ENCODE assay signal across 19 cellular contexts in genomic region chr2:158889135-158889853, GRCh38.
A peak's percentile ranks its signal among the peaks of the same experiment; 100 is the strongest.
DNase-seq lines count a peak whose midpoint lies in the region; ATAC-seq, FAIRE-seq and TF ChIP-seq lines count a peak whose summit lies in the region.
"Had no signal": no experiment of that assay in that cellular context is flagged by ENCODE, and none has a peak within 500 bp of the region (broad histone marks: within the 10 kb centered on the region; RNA-seq: fewer than 3 reads in every experiment).

No MANE protein-coding gene starts in this region.

- peaks cover 65% of the 10 kb centered on the region for H3K4me1 Mint-ChIP-seq in MCF 10A (ENCODE audit: insufficient read depth, unreplicated experiment)
- H3K4me1 Mint-ChIP-seq: CD8-positive, alpha-beta memory T cell had no signal

- TF ChIP-seq CTCF in MCF 10A (IDR thresholded peaks at IDR 0.05; ENCODE audit: unreplicated experiment): no peak
- no peak for TF ChIP-seq CTCF in breast epithelium (IDR thresholded peaks at IDR 0.05)
- TF ChIP-seq CTCF in GM12878 (IDR thresholded peaks at IDR 0.05 in 2 of 3, conservative IDR thresholded peaks at IDR 0.05 in 1 of 3; ENCODE audit: control insufficient read depth in 2 of 3, extremely low read depth in 1 of 3, insufficient read depth in 1 of 3, low read depth in 3 of 3, low read length in 3 of 3): no peak
- no peak for TF ChIP-seq CTCF in osteoblast (IDR thresholded peaks at IDR 0.05; ENCODE audit: extremely low read depth, low read depth, low read length)

- CTCF ChIA-PET in MCF 10A (lab: Yijun Ruan, JAX): no interaction called here
- CTCF ChIA-PET in GM12878 (lab: Yijun Ruan, JAX): interaction anchor here (0.7 kb wide), 1 partner anchor 245 kb away, joined by 3 read pairs; no protein-coding TSS in a partner anchor

- H3K79me2 ChIP-seq in GM12878 (ENCODE audit: control insufficient read depth, insufficient read depth, low read length): no peaks in the 10 kb centered on the region
- no peaks in the 10 kb centered on the region for H3K79me2 ChIP-seq in osteoblast (ENCODE audit: insufficient read depth, low read length)

- no peaks in the 10 kb centered on the region for H3K9me3 ChIP-seq in breast epithelium
- H3K9me3 ChIP-seq in GM12878 (replicated peaks; ENCODE audit: control insufficient read depth, insufficient read depth, low read length): no peaks in the 10 kb centered on the region
- H3K9me3 ChIP-seq in osteoblast (ENCODE audit: low read depth, low read length): no peaks in the 10 kb centered on the region
- H3K9me3 ChIP-seq: BE2C had no signal

- H3K36me3 ChIP-seq in breast epithelium: no peaks in the 10 kb centered on the region
- no peaks in the 10 kb centered on the region for H3K36me3 ChIP-seq in GM12878 (ENCODE audit: control insufficient read depth in 2 of 2, insufficient read depth in 2 of 2, low read length in 1 of 2)
- H3K36me3 ChIP-seq in osteoblast (ENCODE audit: insufficient read depth, low read length): no peaks in the 10 kb centered on the region
- H3K36me3 ChIP-seq: BE2C had no signal

- H3K27ac Mint-ChIP-seq in MCF 10A (ENCODE audit: low read depth, unreplicated experiment): peak overlapping the region; percentile 91
- H3K27ac Mint-ChIP-seq: CD8-positive, alpha-beta memory T cell had no signal

- no peak overlapping the region for H3K4me2 ChIP-seq in GM12878 (ENCODE audit: control insufficient read depth, insufficient read depth)
- H3K4me2 ChIP-seq in osteoblast (ENCODE audit: insufficient read depth, low read length): no peak overlapping the region

- no peaks in the 10 kb centered on the region for H3K36me3 Mint-ChIP-seq in MCF 10A (ENCODE audit: insufficient read depth, unreplicated experiment)
- H3K36me3 Mint-ChIP-seq: CD8-positive, alpha-beta memory T cell had no signal

- H3K9me3 Mint-ChIP-seq in MCF 10A (ENCODE audit: unreplicated experiment): no peaks in the 10 kb centered on the region
- H3K9me3 Mint-ChIP-seq: CD8-positive, alpha-beta memory T cell had no signal

- H3K27me3 ChIP-seq in breast epithelium: no peaks in the 10 kb centered on the region
- no peaks in the 10 kb centered on the region for H3K27me3 ChIP-seq in GM12878 (replicated peaks in 1 of 2; ENCODE audit: control insufficient read depth in 2 of 2, insufficient read depth in 2 of 2, low read length in 1 of 2)
- no peaks in the 10 kb centered on the region for H3K27me3 ChIP-seq in osteoblast (ENCODE audit: insufficient read depth, low read length)
- H3K27me3 ChIP-seq: BE2C had no signal

- BruUV-seq in MCF 10A (replicated peaks; lab: Mats Ljungman, UMichigan): TSS peak; percentile 4
- BruUV-seq in GM12878 (replicated peaks; lab: Mats Ljungman, UMichigan): no TSS peak

- in situ Hi-C loops in GM12878 (cut with MboI): no loop called here

- H3K27ac ChIP-seq in breast epithelium: no peak overlapping the region
- no peak overlapping the region for H3K27ac ChIP-seq in GM12878 (ENCODE audit: control insufficient read depth, insufficient read depth)
- no peak overlapping the region for H3K27ac ChIP-seq in osteoblast (ENCODE audit: low read depth, low read length)

- no peaks in the 10 kb centered on the region for H3K4me1 ChIP-seq in breast epithelium
- H3K4me1 ChIP-seq in GM12878 (ENCODE audit: control insufficient read depth, insufficient read depth, low read length): no peaks in the 10 kb centered on the region
- H3K4me1 ChIP-seq in osteoblast (ENCODE audit: insufficient read depth, low read length): no peaks in the 10 kb centered on the region
- H3K4me1 ChIP-seq: BE2C had no signal

- H3K9ac ChIP-seq in GM12878 (ENCODE audit: control insufficient read depth, insufficient read depth, low read length): no peak overlapping the region

- TF ChIP-seq EP300 in GM12878 (IDR thresholded peaks at IDR 0.05; ENCODE audit: borderline replicate concordance in 1 of 2, control insufficient read depth in 1 of 2, low read depth in 2 of 2, low read length in 2 of 2): no peak

- SMC1A ChIA-PET in GM12878 (lab: Charles Lee; ENCODE audit: uncharacterized antibody, unreplicated experiment): no interaction called here

- DNase-seq in MCF 10A (ENCODE audit: unreplicated experiment) (peak; percentile 78), breast epithelium (ENCODE audit: low spot score in 2 of 2) (no peak), NCI-H226 (peak; percentile 39), GM12878 (ENCODE audit: low read depth, low spot score) (no peak), osteoblast (ENCODE audit: insufficient read length, low spot score, missing footprints) (peak; percentile 14)
- no peak for DNase-seq in stimulated activated naive CD4-positive, alpha-beta T cell treated with Interleukin-2 at 50 U/mL for 16 hours (lab: John Stamatoyannopoulos, UW)
- DNase-seq: BE2C; CD8-positive, alpha-beta memory T cell; DND-41; GF-D8; H7; Kasumi-1; MV-4-11; NCI-H1417 treated with DMSO at 0.1 percent for 48 hours; NCI-H2029; NCI-H2171 treated with DMSO at 0.1 percent for 48 hours; NCI-H510A had no signal

- H4K20me1 ChIP-seq in GM12878 (ENCODE audit: control insufficient read depth, insufficient read depth) (no peaks in the 10 kb centered on the region), osteoblast (ENCODE audit: insufficient read depth, low read length) (no peaks in the 10 kb centered on the region)

- no peaks in the 10 kb centered on the region for H3K27me3 Mint-ChIP-seq in MCF 10A (ENCODE audit: insufficient read depth, unreplicated experiment)

- H2AFZ ChIP-seq in GM12878 (ENCODE audit: control insufficient read depth, low read depth, low read length): no peak overlapping the region
- H2AFZ ChIP-seq in osteoblast (ENCODE audit: low read length): no peak overlapping the region

- FAIRE-seq in GM12878 (lab: Jason Lieb, UNC): peak; percentile 13
- FAIRE-seq: RCC 7860 had no signal

- no peak for TF ChIP-seq RAD21 in GM12878 (IDR thresholded peaks at IDR 0.05; ENCODE audit: insufficient read depth, low read depth, low read length)

- no peak overlapping the region for H3K4me3 Mint-ChIP-seq in MCF 10A (ENCODE audit: unreplicated experiment)
- H3K4me3 Mint-ChIP-seq: CD8-positive, alpha-beta memory T cell had no signal

- intact Hi-C loops in MCF 10A (cut with micrococcal nuclease): loop anchor here (5.0 kb wide), 1 partner anchor 1078 kb away; no protein-coding TSS in a partner anchor
- intact Hi-C loops in breast epithelium (cut with DNase I; ENCODE audit: low total_unique reads): no loop called here
- intact Hi-C loops in GM12878 (cut with micrococcal nuclease; ENCODE audit: unreplicated experiment): no loop called here

- WGBS in GM12878 (ENCODE audit: insufficient coverage, insufficient replicate concordance, low lambda C conversion rate, missing lambda C conversion rate): 29% methylated on average over 2 of the region's 2 CpGs

- TF ChIP-seq POLR2A in breast epithelium (IDR thresholded peaks at IDR 0.05) (no peak), GM12878 (IDR thresholded peaks at IDR 0.05; ENCODE audit: low read depth, low read length) (no peak)

- RAD21 ChIA-PET in GM12878 (lab: Charles Lee; ENCODE audit: unreplicated experiment): no interaction called here

- H3K4me3 ChIP-seq in breast epithelium: no peak overlapping the region
- H3K4me3 ChIP-seq in GM12878: no peak overlapping the region
- H3K4me3 ChIP-seq in osteoblast (ENCODE audit: insufficient read depth, low read length): no peak overlapping the region

- POLR2A ChIA-PET in MCF 10A (lab: Yijun Ruan, JAX) (interaction anchor here (1.0 kb wide), 1 partner anchor 79 kb away, joined by 3 read pairs; the partner anchor contains the start of gene TANC1), GM12878 (lab: Charles Lee) (interaction anchor here (0.6 kb wide), 1 partner anchor 99 kb away, joined by 4 read pairs; no protein-coding TSS in a partner anchor)

- ATAC-seq in GM12878 (no peak; the same call in 2 of the 3 replicates), GM21526 (IDR thresholded peaks at IDR 0.05; ENCODE audit: low FRiP score, unreplicated experiment) (no peak)

TF ChIP-seq in GM12878, 131 proteins besides CTCF, POLR2A, EP300 and RAD21:
- TF ChIP-seq, protein P1, sequence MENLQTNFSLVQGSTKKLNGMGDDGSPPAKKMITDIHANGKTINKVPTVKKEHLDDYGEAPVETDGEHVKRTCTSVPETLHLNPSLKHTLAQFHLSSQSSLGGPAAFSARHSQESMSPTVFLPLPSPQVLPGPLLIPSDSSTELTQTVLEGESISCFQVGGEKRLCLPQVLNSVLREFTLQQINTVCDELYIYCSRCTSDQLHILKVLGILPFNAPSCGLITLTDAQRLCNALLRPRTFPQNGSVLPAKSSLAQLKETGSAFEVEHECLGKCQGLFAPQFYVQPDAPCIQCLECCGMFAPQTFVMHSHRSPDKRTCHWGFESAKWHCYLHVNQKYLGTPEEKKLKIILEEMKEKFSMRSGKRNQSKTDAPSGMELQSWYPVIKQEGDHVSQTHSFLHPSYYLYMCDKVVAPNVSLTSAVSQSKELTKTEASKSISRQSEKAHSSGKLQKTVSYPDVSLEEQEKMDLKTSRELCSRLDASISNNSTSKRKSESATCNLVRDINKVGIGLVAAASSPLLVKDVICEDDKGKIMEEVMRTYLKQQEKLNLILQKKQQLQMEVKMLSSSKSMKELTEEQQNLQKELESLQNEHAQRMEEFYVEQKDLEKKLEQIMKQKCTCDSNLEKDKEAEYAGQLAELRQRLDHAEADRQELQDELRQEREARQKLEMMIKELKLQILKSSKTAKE (IDR thresholded peaks at IDR 0.05; ENCODE audit: low read depth, poor library complexity, severe bottlenecking): no peak
- TF ChIP-seq ZZZ3 (IDR thresholded peaks at IDR 0.05; ENCODE audit: control insufficient read depth, insufficient read length, low read depth) (no peak), NR2C1 (IDR thresholded peaks at IDR 0.05) (no peak), BACH1 (IDR thresholded peaks at IDR 0.05; ENCODE audit: borderline replicate concordance) (no peak), JUNB (IDR thresholded peaks at IDR 0.05) (no peak)
- TF ChIP-seq, protein P2, sequence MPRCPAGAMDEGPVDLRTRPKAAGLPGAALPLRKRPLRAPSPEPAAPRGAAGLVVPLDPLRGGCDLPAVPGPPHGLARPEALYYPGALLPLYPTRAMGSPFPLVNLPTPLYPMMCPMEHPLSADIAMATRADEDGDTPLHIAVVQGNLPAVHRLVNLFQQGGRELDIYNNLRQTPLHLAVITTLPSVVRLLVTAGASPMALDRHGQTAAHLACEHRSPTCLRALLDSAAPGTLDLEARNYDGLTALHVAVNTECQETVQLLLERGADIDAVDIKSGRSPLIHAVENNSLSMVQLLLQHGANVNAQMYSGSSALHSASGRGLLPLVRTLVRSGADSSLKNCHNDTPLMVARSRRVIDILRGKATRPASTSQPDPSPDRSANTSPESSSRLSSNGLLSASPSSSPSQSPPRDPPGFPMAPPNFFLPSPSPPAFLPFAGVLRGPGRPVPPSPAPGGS (IDR thresholded peaks at IDR 0.05; ENCODE audit: borderline replicate concordance, insufficient read depth, low read depth, low read length, poor library complexity, severe bottlenecking): peak; percentile 45

Comparison
In these comparisons a context has a peak if more than half of its experiments do, and no peak if none do; other contexts are left out.
1. DNase-seq: peak in MCF 10A (single experiment), NCI-H226 (single experiment) and osteoblast (single experiment); none in breast epithelium (0 of 2), GM12878 (single experiment) and stimulated activated naive CD4-positive, alpha-beta T cell treated with Interleukin-2 at 50 U/mL for 16 hours (single experiment).